In genomic region chr10:119113805-119114732, GRCh38 we compare ENCODE assay signal across 1 cellular context.
TF ChIP-seq lines count a peak whose summit lies in the region.

No MANE protein-coding gene starts in this region.

TF ChIP-seq in HepG2, 621 proteins besides CTCF, POLR2A, EP300 and RAD21 (continued from another document and continues in another):
- TF ChIP-seq, protein P1, sequence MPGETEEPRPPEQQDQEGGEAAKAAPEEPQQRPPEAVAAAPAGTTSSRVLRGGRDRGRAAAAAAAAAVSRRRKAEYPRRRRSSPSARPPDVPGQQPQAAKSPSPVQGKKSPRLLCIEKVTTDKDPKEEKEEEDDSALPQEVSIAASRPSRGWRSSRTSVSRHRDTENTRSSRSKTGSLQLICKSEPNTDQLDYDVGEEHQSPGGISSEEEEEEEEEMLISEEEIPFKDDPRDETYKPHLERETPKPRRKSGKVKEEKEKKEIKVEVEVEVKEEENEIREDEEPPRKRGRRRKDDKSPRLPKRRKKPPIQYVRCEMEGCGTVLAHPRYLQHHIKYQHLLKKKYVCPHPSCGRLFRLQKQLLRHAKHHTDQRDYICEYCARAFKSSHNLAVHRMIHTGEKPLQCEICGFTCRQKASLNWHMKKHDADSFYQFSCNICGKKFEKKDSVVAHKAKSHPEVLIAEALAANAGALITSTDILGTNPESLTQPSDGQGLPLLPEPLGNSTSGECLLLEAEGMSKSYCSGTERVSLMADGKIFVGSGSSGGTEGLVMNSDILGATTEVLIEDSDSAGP (CRISPR knock-in tag; IDR thresholded peaks at IDR 0.05; ENCODE audit: borderline replicate concordance) = peak; percentile 62; the same call in 1 of the 2 replicates
- peak; percentile 62; the same call in 1 of the 2 replicates for TF ChIP-seq ZNF3 (CRISPR knock-in tag; IDR thresholded peaks at IDR 0.05)
- peak; percentile 80 for TF ChIP-seq TARDBP (CRISPR knock-in tag; IDR thresholded peaks at IDR 0.05)
- TF ChIP-seq SIN3A (IDR thresholded peaks at IDR 0.05; ENCODE audit: borderline replicate concordance, low read depth, low read length) = 0 out of 2 replicates have a peak, but pooled peaks have one; percentile 23
- peak; percentile 62 for TF ChIP-seq TFE3 (CRISPR knock-in tag; IDR thresholded peaks at IDR 0.05)
- peak; percentile 16; the same call in 1 of the 2 replicates for TF ChIP-seq TFAP4 (IDR thresholded peaks at IDR 0.05; ENCODE audit: borderline replicate concordance, low read depth)
- TF ChIP-seq FOXA1 (IDR thresholded peaks at IDR 0.05) = no peak
- peak; percentile 53 for TF ChIP-seq FOXA1 (CRISPR knock-in tag; IDR thresholded peaks at IDR 0.05)
- TF ChIP-seq PCBP1 (IDR thresholded peaks at IDR 0.05; ENCODE audit: borderline replicate concordance, low read depth, low read length) = no peak
- TF ChIP-seq MED8 (CRISPR knock-in tag; IDR thresholded peaks at IDR 0.05; ENCODE audit: insufficient replicate concordance) = peak; percentile 42
- TF ChIP-seq ZSCAN9 (CRISPR knock-in tag; IDR thresholded peaks at IDR 0.05; ENCODE audit: borderline replicate concordance) = peak; percentile 79
- TF ChIP-seq ZNF136 (CRISPR knock-in tag; IDR thresholded peaks at IDR 0.05; ENCODE audit: low read depth) = no peak
- no peak for TF ChIP-seq ARHGAP35 (CRISPR knock-in tag; IDR thresholded peaks at IDR 0.05; ENCODE audit: borderline replicate concordance)
- TF ChIP-seq, protein P2, sequence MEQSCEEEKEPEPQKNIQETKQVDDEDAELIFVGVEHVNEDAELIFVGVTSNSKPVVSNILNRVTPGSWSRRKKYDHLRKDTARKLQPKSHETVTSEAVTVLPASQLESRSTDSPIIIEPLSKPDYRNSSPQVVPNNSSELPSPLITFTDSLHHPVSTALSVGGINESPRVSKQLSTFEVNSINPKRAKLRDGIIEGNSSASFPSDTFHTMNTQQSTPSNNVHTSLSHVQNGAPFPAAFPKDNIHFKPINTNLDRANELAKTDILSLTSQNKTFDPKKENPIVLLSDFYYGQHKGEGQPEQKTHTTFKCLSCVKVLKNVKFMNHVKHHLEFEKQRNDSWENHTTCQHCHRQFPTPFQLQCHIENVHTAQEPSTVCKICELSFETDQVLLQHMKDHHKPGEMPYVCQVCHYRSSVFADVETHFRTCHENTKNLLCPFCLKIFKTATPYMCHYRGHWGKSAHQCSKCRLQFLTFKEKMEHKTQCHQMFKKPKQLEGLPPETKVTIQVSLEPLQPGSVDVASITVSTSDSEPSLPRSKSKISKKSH (CRISPR knock-in tag; IDR thresholded peaks at IDR 0.05; ENCODE audit: borderline replicate concordance) = no peak
- peak; percentile 80 for TF ChIP-seq KAT8 (CRISPR knock-in tag; IDR thresholded peaks at IDR 0.05)
- peak; percentile 52; the same call in 1 of the 2 replicates for TF ChIP-seq MAFF (IDR thresholded peaks at IDR 0.05; ENCODE audit: low read depth, low read length)
- peak; percentile 83; the same call in 1 of the 2 replicates for TF ChIP-seq ZNF354B (CRISPR knock-in tag; IDR thresholded peaks at IDR 0.05)
- TF ChIP-seq RXRB (CRISPR knock-in tag; IDR thresholded peaks at IDR 0.05; ENCODE audit: borderline replicate concordance) = peak; percentile 88
- peak; percentile 78; the same call in 1 of the 2 replicates for TF ChIP-seq MTA1 (CRISPR knock-in tag; IDR thresholded peaks at IDR 0.05; ENCODE audit: borderline replicate concordance)
- TF ChIP-seq ZNF761 (CRISPR knock-in tag; conservative IDR thresholded peaks at IDR 0.05) = peak; percentile 78
- peak; percentile 88 for TF ChIP-seq ELF3 (CRISPR knock-in tag; IDR thresholded peaks at IDR 0.05)
- TF ChIP-seq HOMEZ (CRISPR knock-in tag; IDR thresholded peaks at IDR 0.05; ENCODE audit: low read depth) = peak; percentile 69; the same call in 1 of the 2 replicates
- peak; percentile 57; the same call in 1 of the 2 replicates for TF ChIP-seq ZNF510 (CRISPR knock-in tag; IDR thresholded peaks at IDR 0.05; ENCODE audit: low read depth)
- peak; percentile 54; the same call in 1 of the 2 replicates for TF ChIP-seq ZSCAN31 (CRISPR knock-in tag; IDR thresholded peaks at IDR 0.05; ENCODE audit: low read depth)
- no peak for TF ChIP-seq ZNF7 (CRISPR knock-in tag; IDR thresholded peaks at IDR 0.05)
- 0 out of 2 replicates have a peak, but pooled peaks have one; percentile 68 for TF ChIP-seq ZNF775 (CRISPR knock-in tag; IDR thresholded peaks at IDR 0.05; ENCODE audit: borderline replicate concordance)
- TF ChIP-seq, protein P3, sequence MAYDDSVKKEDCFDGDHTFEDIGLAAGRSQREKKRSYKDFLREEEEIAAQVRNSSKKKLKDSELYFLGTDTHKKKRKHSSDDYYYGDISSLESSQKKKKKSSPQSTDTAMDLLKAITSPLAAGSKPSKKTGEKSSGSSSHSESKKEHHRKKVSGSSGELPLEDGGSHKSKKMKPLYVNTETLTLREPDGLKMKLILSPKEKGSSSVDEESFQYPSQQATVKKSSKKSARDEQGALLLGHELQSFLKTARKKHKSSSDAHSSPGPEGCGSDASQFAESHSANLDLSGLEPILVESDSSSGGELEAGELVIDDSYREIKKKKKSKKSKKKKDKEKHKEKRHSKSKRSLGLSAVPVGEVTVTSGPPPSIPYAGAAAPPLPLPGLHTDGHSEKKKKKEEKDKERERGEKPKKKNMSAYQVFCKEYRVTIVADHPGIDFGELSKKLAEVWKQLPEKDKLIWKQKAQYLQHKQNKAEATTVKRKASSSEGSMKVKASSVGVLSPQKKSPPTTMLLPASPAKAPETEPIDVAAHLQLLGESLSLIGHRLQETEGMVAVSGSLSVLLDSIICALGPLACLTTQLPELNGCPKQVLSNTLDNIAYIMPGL (CRISPR knock-in tag; IDR thresholded peaks at IDR 0.05; ENCODE audit: borderline replicate concordance in 1 of 2, low read depth in 1 of 2) = peak in 1 of 2 experiments; percentile 18; a peak in 2 of 4 replicates
- peak; percentile 70 for TF ChIP-seq ZMYM3 (CRISPR knock-in tag; IDR thresholded peaks at IDR 0.05)
- peak; percentile 80 for TF ChIP-seq ATF3 (CRISPR knock-in tag; IDR thresholded peaks at IDR 0.05)
- no peak for TF ChIP-seq PAX8 (CRISPR knock-in tag; IDR thresholded peaks at IDR 0.05; ENCODE audit: borderline replicate concordance)
- no peak for TF ChIP-seq EED (CRISPR knock-in tag; IDR thresholded peaks at IDR 0.05)
- TF ChIP-seq NR2F6 (IDR thresholded peaks at IDR 0.05) = peak; percentile 56; the same call in 1 of the 2 replicates
- TF ChIP-seq NR2F6 (CRISPR knock-in tag; IDR thresholded peaks at IDR 0.05) = peak; percentile 66
- TF ChIP-seq SOX13 (IDR thresholded peaks at IDR 0.05) = peak; percentile 64
- TF ChIP-seq SOX13 (CRISPR knock-in tag; conservative IDR thresholded peaks at IDR 0.05 in 1 of 2, IDR thresholded peaks at IDR 0.05 in 1 of 2) = peak in 1 of 2 experiments; percentile 88; a peak in 2 of 4 replicates
- 0 out of 2 replicates have a peak, but pooled peaks have one; percentile 66 for TF ChIP-seq SP140L (CRISPR knock-in tag; IDR thresholded peaks at IDR 0.05; ENCODE audit: borderline replicate concordance)
- TF ChIP-seq SMAD1 (CRISPR knock-in tag; IDR thresholded peaks at IDR 0.05; ENCODE audit: borderline replicate concordance, low read depth) = no peak
- peak; percentile 33; the same call in 1 of the 2 replicates for TF ChIP-seq TSC22D2 (CRISPR knock-in tag; IDR thresholded peaks at IDR 0.05; ENCODE audit: borderline replicate concordance)
- TF ChIP-seq ZNF256 (CRISPR knock-in tag; conservative IDR thresholded peaks at IDR 0.05) = no peak
- TF ChIP-seq, protein P4, sequence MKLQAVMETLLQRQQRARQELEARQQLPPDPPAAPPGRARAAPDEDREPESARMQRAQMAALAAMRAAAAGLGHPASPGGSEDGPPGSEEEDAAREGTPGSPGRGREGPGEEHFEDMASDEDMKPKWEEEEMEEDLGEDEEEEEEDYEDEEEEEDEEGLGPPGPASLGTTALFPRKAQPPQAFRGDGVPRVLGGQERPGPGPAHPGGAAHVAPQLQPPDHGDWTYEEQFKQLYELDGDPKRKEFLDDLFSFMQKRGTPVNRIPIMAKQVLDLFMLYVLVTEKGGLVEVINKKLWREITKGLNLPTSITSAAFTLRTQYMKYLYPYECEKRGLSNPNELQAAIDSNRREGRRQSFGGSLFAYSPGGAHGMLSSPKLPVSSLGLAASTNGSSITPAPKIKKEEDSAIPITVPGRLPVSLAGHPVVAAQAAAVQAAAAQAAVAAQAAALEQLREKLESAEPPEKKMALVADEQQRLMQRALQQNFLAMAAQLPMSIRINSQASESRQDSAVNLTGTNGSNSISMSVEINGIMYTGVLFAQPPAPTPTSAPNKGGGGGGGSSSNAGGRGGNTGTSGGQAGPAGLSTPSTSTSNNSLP (IDR thresholded peaks at IDR 0.05; ENCODE audit: low read depth, low read length) = peak; percentile 67; the same call in 1 of the 2 replicates
- no peak for TF ChIP-seq CC2D1A (CRISPR knock-in tag; IDR thresholded peaks at IDR 0.05)
- TF ChIP-seq THRA (CRISPR knock-in tag; IDR thresholded peaks at IDR 0.05; ENCODE audit: borderline replicate concordance) = peak; percentile 64; the same call in 1 of the 2 replicates
- no peak for TF ChIP-seq ZNF777 (CRISPR knock-in tag; IDR thresholded peaks at IDR 0.05)
